Comparison of ENCODE assay signal across 8 cellular contexts in the genomic region with DNA sequence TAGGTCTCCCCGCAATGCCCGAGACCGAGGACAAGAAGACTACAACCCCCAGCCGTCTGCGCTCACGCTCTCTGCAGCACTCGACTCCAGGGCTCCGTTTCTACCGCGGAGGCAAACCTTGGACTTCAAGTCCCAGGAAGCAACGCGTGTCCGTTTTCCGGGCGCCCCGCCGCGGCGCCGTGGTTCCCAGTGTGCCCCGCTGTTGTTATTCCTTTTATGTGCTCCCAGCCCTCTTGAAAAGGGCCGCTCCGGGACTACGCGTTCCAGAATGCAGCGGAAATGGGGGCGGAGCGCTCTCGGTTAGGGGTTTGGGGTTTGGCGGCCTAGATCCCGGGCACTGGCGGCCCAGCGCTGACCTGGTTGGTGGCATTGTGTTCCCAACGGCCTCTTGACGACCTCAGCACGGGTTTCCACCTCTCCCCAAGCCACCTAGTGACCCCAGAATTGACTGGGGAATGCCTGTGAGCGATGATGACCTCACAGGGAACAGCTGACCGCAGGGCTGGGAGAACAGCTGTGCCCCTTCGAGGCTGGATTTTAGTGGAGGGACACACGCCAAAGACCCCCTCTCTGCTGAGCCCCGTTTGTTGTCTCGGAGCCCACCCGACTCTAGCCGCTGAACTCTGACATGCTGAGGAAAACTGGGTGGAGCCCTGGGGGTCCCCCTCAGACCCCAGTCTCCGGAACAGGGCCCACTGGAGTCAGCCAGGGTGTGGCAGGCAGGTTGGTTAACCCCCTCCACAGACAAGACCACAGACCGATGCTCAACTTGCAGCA. TPM values are rescaled to one million over a fixed set of nuclear protein-coding genes. Genes with fewer than 3 reads are reported as not detected.
A peak's percentile ranks its signal among the peaks of the same experiment; 100 is the strongest.
DNase-seq lines count a peak whose midpoint lies in the region; ATAC-seq and TF ChIP-seq lines count a peak whose summit lies in the region.

No MANE protein-coding gene starts in this region.

- ATAC-seq in HG02678 (IDR thresholded peaks at IDR 0.05; ENCODE audit: unreplicated experiment), result peak; percentile 90
- peak; percentile 94 for ATAC-seq in activated naive CD8-positive, alpha-beta T cell treated with anti-CD3 and anti-CD28 coated beads, Interleukin-2, amount 10 ng/mL, durations not matched to agents 7 days and 5 days (ENCODE audit: low read depth)

- peaks cover 27% of the 10 kb centered on the region for H3K4me1 ChIP-seq in thymus (ENCODE audit: control insufficient read depth, insufficient read depth, low read length)

- H3K9me3 Mint-ChIP-seq in activated naive CD8-positive, alpha-beta T cell treated with anti-CD3 and anti-CD28 coated beads, Interleukin-2, amount 10 ng/mL, durations not matched to agents 7 days and 5 days, result no peaks in the 10 kb centered on the region
- no peaks in the 10 kb centered on the region for H3K9me3 Mint-ChIP-seq in osteocyte (ENCODE audit: unreplicated experiment)

- peaks cover 10% of the 10 kb centered on the region for H3K36me3 ChIP-seq in thymus (ENCODE audit: control insufficient read depth, insufficient read depth)

- H3K9me3 ChIP-seq in thymus (ENCODE audit: control insufficient read depth), result no peaks in the 10 kb centered on the region

- peak overlapping the region; percentile 64 for H3K4me3 ChIP-seq in GM12864 (ENCODE audit: low read depth, low read length)
- H3K4me3 ChIP-seq in thymus (ENCODE audit: low read length), result peak overlapping the region; percentile 67

- H3K36me3 Mint-ChIP-seq in activated naive CD8-positive, alpha-beta T cell treated with anti-CD3 and anti-CD28 coated beads, Interleukin-2, amount 10 ng/mL, durations not matched to agents 7 days and 5 days, result peaks cover 5% of the 10 kb centered on the region
- H3K36me3 Mint-ChIP-seq in osteocyte (ENCODE audit: unreplicated experiment), result no peaks in the 10 kb centered on the region

- peaks cover 30% of the 10 kb centered on the region for H3K4me1 Mint-ChIP-seq in activated naive CD8-positive, alpha-beta T cell treated with anti-CD3 and anti-CD28 coated beads, Interleukin-2, amount 10 ng/mL, durations not matched to agents 7 days and 5 days
- H3K4me1 Mint-ChIP-seq in osteocyte (ENCODE audit: unreplicated experiment), result peaks cover 46% of the 10 kb centered on the region

- 2% methylated on average over 46 of the region's 46 CpGs for WGBS in thymus

- H3K4me3 Mint-ChIP-seq in activated naive CD8-positive, alpha-beta T cell treated with anti-CD3 and anti-CD28 coated beads, Interleukin-2, amount 10 ng/mL, durations not matched to agents 7 days and 5 days, result peak overlapping the region; percentile 98
- H3K4me3 Mint-ChIP-seq in osteocyte (ENCODE audit: unreplicated experiment), result peak overlapping the region; percentile 89

- DNase-seq in GM12864 (ENCODE audit: low read depth) (peak; percentile 98), NCI-H1105 treated with DMSO at 0.1 percent for 48 hours (lab: John Stamatoyannopoulos, UW) (peak; percentile 99), SKM-1 treated with dmso at 0.1 percent for 144 hours (lab: John Stamatoyannopoulos, UW; ENCODE audit: unreplicated experiment) (peak; percentile 85), head of caudate nucleus (peak; percentile 97 to 100 (median 100)), osteocyte (ENCODE audit: extremely low spot score, unreplicated experiment) (peak; percentile 99)
- peak; percentile 94 for DNase-seq in activated naive CD8-positive, alpha-beta T cell treated with anti-CD3 and anti-CD28 coated beads, Interleukin-2, amount 10 ng/mL, durations not matched to agents 7 days and 5 days

- H3K27ac ChIP-seq in thymus (ENCODE audit: low read depth), result peak overlapping the region; percentile 95

- POLR2A ChIA-PET in activated naive CD8-positive, alpha-beta T cell treated with anti-CD3 and anti-CD28 coated beads, Interleukin-2, amount 10 ng/mL, durations not matched to agents 7 days and 5 days (lab: Charles Lee), result interaction anchor here (0.7 to 4.1 kb wide), 5 partner anchors 8 to 47 kb away, joined by 4 to 32 read pairs (median 7); a partner anchor contains a TSS

- peak overlapping the region; percentile 93 for H3K27ac Mint-ChIP-seq in activated naive CD8-positive, alpha-beta T cell treated with anti-CD3 and anti-CD28 coated beads, Interleukin-2, amount 10 ng/mL, durations not matched to agents 7 days and 5 days
- peak overlapping the region; percentile 95 for H3K27ac Mint-ChIP-seq in osteocyte (ENCODE audit: unreplicated experiment)

- intact Hi-C loops in head of caudate nucleus (cut with DNase I), result loop anchor here (2.0 kb wide), 2 partner anchors 23 to 29 kb away; a partner anchor contains a TSS

- no peaks in the 10 kb centered on the region for H3K27me3 ChIP-seq in thymus (ENCODE audit: control insufficient read depth, insufficient read depth)

- no peaks in the 10 kb centered on the region for H3K27me3 Mint-ChIP-seq in activated naive CD8-positive, alpha-beta T cell treated with anti-CD3 and anti-CD28 coated beads, Interleukin-2, amount 10 ng/mL, durations not matched to agents 7 days and 5 days
- no peaks in the 10 kb centered on the region for H3K27me3 Mint-ChIP-seq in osteocyte (ENCODE audit: unreplicated experiment)

- TF ChIP-seq CTCF in GM12864 (IDR thresholded peaks at IDR 0.05; ENCODE audit: low read depth, low read length, missing control alignments) (no peak), osteocyte (IDR thresholded peaks at IDR 0.05) (no peak)

RNA-seq across cellular contexts. Expression of a gene that starts 0.5 kb away (rescaled TPM):
- 10 to 100 TPM; 15.3 to 15.9 TPM for total RNA-seq in activated naive CD8-positive, alpha-beta T cell treated with anti-CD3 and anti-CD28 coated beads, Interleukin-2, amount 10 ng/mL, durations not matched to agents 7 days and 5 days
- total RNA-seq in osteocyte, result 18.8 and 23.7 TPM in 2 replicates
- 8.9 TPM for polyA plus RNA-seq in thymus

RNA-seq across cellular contexts. Expression of a gene that starts 1.2 kb away (rescaled TPM):
- 10 to 100 TPM; 86.8 to 89.9 TPM for total RNA-seq in activated naive CD8-positive, alpha-beta T cell treated with anti-CD3 and anti-CD28 coated beads, Interleukin-2, amount 10 ng/mL, durations not matched to agents 7 days and 5 days
- total RNA-seq in osteocyte, result 289 and 297 TPM in 2 replicates
- polyA plus RNA-seq in thymus, result 89.5 TPM

RNA-seq across cellular contexts. Expression of a gene that starts 9.8 kb away (rescaled TPM):
- total RNA-seq in activated naive CD8-positive, alpha-beta T cell treated with anti-CD3 and anti-CD28 coated beads, Interleukin-2, amount 10 ng/mL, durations not matched to agents 7 days and 5 days, result 1 to 10 TPM; 4.7 to 6.0 TPM
- total RNA-seq in osteocyte, result 3.6 and 5.8 TPM in 2 replicates
- polyA plus RNA-seq in thymus, result 10.6 TPM

RNA-seq across cellular contexts. Expression of a gene that starts 22.4 kb away (rescaled TPM):
- total RNA-seq in activated naive CD8-positive, alpha-beta T cell treated with anti-CD3 and anti-CD28 coated beads, Interleukin-2, amount 10 ng/mL, durations not matched to agents 7 days and 5 days, result 100 to 1,000 TPM in 1 of 2 experiments, 10 to 100 TPM in 1; 96.5 to 100 TPM
- total RNA-seq in osteocyte, result 101 and 104 TPM in 2 replicates
- 142 TPM for polyA plus RNA-seq in thymus

RNA-seq across cellular contexts. Expression of a gene that starts 25.1 kb away (rescaled TPM):
- 10 to 100 TPM; 75.7 to 78.3 TPM for total RNA-seq in activated naive CD8-positive, alpha-beta T cell treated with anti-CD3 and anti-CD28 coated beads, Interleukin-2, amount 10 ng/mL, durations not matched to agents 7 days and 5 days
- 26.1 and 30.0 TPM in 2 replicates for total RNA-seq in osteocyte
- 68.4 TPM for polyA plus RNA-seq in thymus

Comparison
In these comparisons a context has a peak if more than half of its experiments do, and no peak if none do; other contexts are left out.
1. Peak in every context shown above with its lines: DNase-seq, ATAC-seq, H3K4me3 ChIP-seq and H3K27ac ChIP-seq.